Comparison of ENCODE assay signal across 17 cellular contexts in genomic region chr2:141021109-141021508, GRCh38.
DNase-seq lines count a peak whose midpoint lies in the region; ATAC-seq, FAIRE-seq and TF ChIP-seq lines count a peak whose summit lies in the region.
"Had no signal": no experiment of that assay in that cellular context is flagged by ENCODE, and none has a peak within 500 bp of the region (broad histone marks: within the 10 kb centered on the region; RNA-seq: fewer than 3 reads in every experiment).

No MANE protein-coding gene starts in this region.

- H3K9me3 ChIP-seq in adipocyte (ENCODE audit: control insufficient read depth, low read length) (no peaks in the 10 kb centered on the region), heart left ventricle (no peaks in the 10 kb centered on the region)
- H3K9me3 ChIP-seq: sigmoid colon, testis had no signal

- WGBS in heart left ventricle, 4 donors = 77 to 82% (median 80%) methylated on average over 1 of the region's 1 CpG

- no peak for ATAC-seq in heart left ventricle

- peak overlapping the region; percentile 64 for H3K9ac ChIP-seq in adipocyte (ENCODE audit: low read length)

- TF ChIP-seq CTCF in fibroblast of villous mesenchyme (IDR thresholded peaks at IDR 0.05; ENCODE audit: insufficient read depth, low read depth, low read length) (no peak), heart left ventricle (IDR thresholded peaks at IDR 0.05) (no peak)

- no peak for FAIRE-seq in urothelium cell line (lab: Jason Lieb, UNC)

- peak overlapping the region; percentile 46 for H3K4me3 ChIP-seq in adipocyte (ENCODE audit: low read length)
- no peak overlapping the region for H3K4me3 ChIP-seq in fibroblast of villous mesenchyme (ENCODE audit: low read depth, low read length)
- H3K4me3 ChIP-seq in heart left ventricle = no peak overlapping the region
- H3K4me3 ChIP-seq: sigmoid colon, testis had no signal

- H3K4me1 ChIP-seq in adipocyte (ENCODE audit: control insufficient read depth, insufficient read depth, low read length) = peaks cover 23% of the 10 kb centered on the region
- H3K4me1 ChIP-seq in heart left ventricle = no peaks in the 10 kb centered on the region
- H3K4me1 ChIP-seq: sigmoid colon, testis had no signal

- no peaks in the 10 kb centered on the region for H3K36me3 ChIP-seq in adipocyte (ENCODE audit: control insufficient read depth, insufficient read depth, low read length, severe bottlenecking)
- no peaks in the 10 kb centered on the region for H3K36me3 ChIP-seq in heart left ventricle
- H3K36me3 ChIP-seq: sigmoid colon had no signal

- DNase-seq in HCEC 1CT = peak; percentile 92
- DNase-seq in adipocyte (ENCODE audit: low read depth) = peak; percentile 67
- DNase-seq in fibroblast of villous mesenchyme (ENCODE audit: low read depth) = peak; percentile 5
- DNase-seq in urothelium cell line (ENCODE audit: low spot score) = peak; percentile 6
- no peak for DNase-seq in heart left ventricle
- no peak for DNase-seq in germinal center (ENCODE audit: low spot score)
- no peak for DNase-seq in GM19238 (ENCODE audit: insufficient read length, low spot score)
- DNase-seq: activated CD4-positive, CD25-positive, alpha-beta regulatory T cell; activated T-cell treated with anti-CD3 and anti-CD28 coated beads, Interleukin-2, amount 50 U/mL, for 48 hours; aorta; DMS153; KBM-7; NCI-H187; nephron progenitor cell; NK-92 treated with Interleukin-12 subunit alpha and Interleukin-12 subunit beta, amount 100 ng/mL, for 24 hours; sigmoid colon; testis had no signal

- no peak overlapping the region for H3K27ac ChIP-seq in heart left ventricle
- H3K27ac ChIP-seq: sigmoid colon, testis had no signal

- H3K27me3 ChIP-seq in adipocyte (replicated peaks; ENCODE audit: control insufficient read depth, insufficient read depth, low read length) (no peaks in the 10 kb centered on the region), heart left ventricle (no peaks in the 10 kb centered on the region)
- H3K27me3 ChIP-seq: sigmoid colon, testis had no signal

- TF ChIP-seq POLR2A in heart left ventricle (IDR thresholded peaks at IDR 0.05) = no peak

- intact Hi-C loops in heart left ventricle (cut with DNase I) = no loop called here

Comparison
In these comparisons a context has a peak if more than half of its experiments do, and no peak if none do; other contexts are left out.
1. DNase-seq: peak in HCEC 1CT (single experiment), adipocyte (single experiment), fibroblast of villous mesenchyme (single experiment) and urothelium cell line (single experiment); none in heart left ventricle (0 of 5), germinal center (single experiment) and GM19238 (single experiment).